ENCODE assay signal across 13 cellular contexts in the genomic region with DNA sequence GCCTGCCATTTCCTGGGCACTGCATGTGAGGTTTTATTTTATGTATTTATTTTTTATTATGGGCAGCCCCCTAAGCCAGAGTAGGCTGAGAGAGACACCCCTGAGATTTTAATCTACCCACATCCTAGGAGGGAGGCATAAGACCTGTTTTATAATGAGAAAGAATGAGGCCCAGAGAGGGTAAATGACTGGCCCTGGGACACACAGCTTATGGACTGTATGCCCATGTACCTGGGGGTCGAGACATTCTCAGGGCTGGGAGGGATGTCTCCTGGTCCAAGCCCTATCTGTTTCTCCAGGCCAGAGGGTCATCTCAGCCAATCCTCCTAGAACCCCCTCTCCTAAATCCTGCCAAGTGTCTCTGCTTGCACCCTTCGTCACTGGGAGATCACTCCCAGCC. TPM values are rescaled to one million over a fixed set of nuclear protein-coding genes. Genes with fewer than 3 reads are reported as not detected.
DNase-seq lines count a peak whose midpoint lies in the region; ATAC-seq and TF ChIP-seq lines count a peak whose summit lies in the region.
"Had no signal": no experiment of that assay in that cellular context is flagged by ENCODE, and none has a peak within 500 bp of the region (broad histone marks: within the 10 kb centered on the region; RNA-seq: fewer than 3 reads in every experiment).

No MANE protein-coding gene starts in this region.

- H2AK5ac ChIP-seq in mesenchymal stem cell (ENCODE audit: low read length, severe bottlenecking) = peak overlapping the region; percentile 75

- peak overlapping the region; percentile 50 for H2BK120ac ChIP-seq in mesenchymal stem cell (ENCODE audit: low read depth, low read length)

- H3K4me3 ChIP-seq in mesenchymal stem cell (ENCODE audit: insufficient read depth in 1 of 2, low read depth in 1 of 2, low read length in 2 of 2) (no peak overlapping the region), suprapubic skin (peak overlapping the region; percentile 10)
- H3K4me3 ChIP-seq: hepatocyte had no signal

- TF ChIP-seq CTCF in HFFc6 (IDR thresholded peaks at IDR 0.05) = no peak
- TF ChIP-seq CTCF in brain (conservative IDR thresholded peaks at IDR 0.05) = no peak
- no peak for TF ChIP-seq CTCF in suprapubic skin (IDR thresholded peaks at IDR 0.05)

- intact Hi-C loops in activated T-helper 1 cell treated with anti-CD3 and anti-CD28 coated beads, Interleukin-12 subunit alpha, Interleukin-12 subunit beta, Interleukin-2, Interleukin-4 antibody, amounts not matched to agents 30 ng/mL and 10 ng/mL and 1 ng/mL, durations not matched to agents 14 hours and 24 hours and 36 hours (cut with micrococcal nuclease) = no loop called here

- H4K91ac ChIP-seq in mesenchymal stem cell (ENCODE audit: low read length) = no peak overlapping the region

- H3K14ac ChIP-seq in mesenchymal stem cell (ENCODE audit: low read length in 2 of 2) = peak overlapping the region in 1 of 2 experiments; percentile 44

- no peaks in the 10 kb centered on the region for H3K79me1 ChIP-seq in mesenchymal stem cell (replicated peaks; ENCODE audit: low read length, poor library complexity, severe bottlenecking)

- no peak overlapping the region for H2BK5ac ChIP-seq in mesenchymal stem cell (ENCODE audit: low read depth, low read length, poor library complexity, severe bottlenecking)

- no peak overlapping the region for H2AFZ ChIP-seq in mesenchymal stem cell (ENCODE audit: low read depth, low read length)
- H2AFZ ChIP-seq: hepatocyte had no signal

- H3K4me3 Mint-ChIP-seq in HFFc6 (no peak overlapping the region), brain (peak overlapping the region in 2 of 5 experiments; percentile 24 to 41)
- H3K4me3 Mint-ChIP-seq in activated T-helper 1 cell treated with anti-CD3 and anti-CD28 coated beads, Interleukin-12 subunit alpha, Interleukin-12 subunit beta, Interleukin-2, Interleukin-4 antibody, amounts not matched to agents 30 ng/mL and 10 ng/mL and 1 ng/mL, durations not matched to agents 14 hours and 24 hours and 36 hours = no peak overlapping the region
- H3K4me3 Mint-ChIP-seq: CD4-positive, alpha-beta T cell had no signal

- no peak overlapping the region for H4K8ac ChIP-seq in mesenchymal stem cell (ENCODE audit: low read length)

- peak overlapping the region in 1 of 2 experiments; percentile 97 for H3K18ac ChIP-seq in mesenchymal stem cell (ENCODE audit: low read depth in 1 of 2, low read length in 2 of 2)

- peaks cover 84% of the 10 kb centered on the region for H3K4me1 ChIP-seq in mesenchymal stem cell (ENCODE audit: control insufficient read depth, insufficient read depth, low read depth, low read length)
- peaks cover 86% of the 10 kb centered on the region for H3K4me1 ChIP-seq in suprapubic skin

- no peak overlapping the region for H3K4ac ChIP-seq in mesenchymal stem cell (ENCODE audit: low read depth in 1 of 2, low read length in 2 of 2)

- H3K36me3 ChIP-seq in mesenchymal stem cell (ENCODE audit: control insufficient read depth in 1 of 2, insufficient read depth in 2 of 2, low read depth in 1 of 2, low read length in 2 of 2) (peaks cover 0 to 28% of the 10 kb centered on the region in 2 experiments), suprapubic skin (no peaks in the 10 kb centered on the region)

- WGBS in mesenchymal stem cell = 94% methylated on average over 2 of the region's 2 CpGs
- 92% methylated on average over 2 of the region's 2 CpGs for WGBS in suprapubic skin

- H3K27me3 Mint-ChIP-seq in HFFc6 (ENCODE audit: insufficient read depth) = no peaks in the 10 kb centered on the region; the same call in 1 of the 2 replicates
- H3K27me3 Mint-ChIP-seq in brain = peaks cover 9% of the 10 kb centered on the region
- H3K27me3 Mint-ChIP-seq in activated T-helper 1 cell treated with anti-CD3 and anti-CD28 coated beads, Interleukin-12 subunit alpha, Interleukin-12 subunit beta, Interleukin-2, Interleukin-4 antibody, amounts not matched to agents 30 ng/mL and 10 ng/mL and 1 ng/mL, durations not matched to agents 14 hours and 24 hours and 36 hours (ENCODE audit: insufficient read depth) = peaks cover 46% of the 10 kb centered on the region

- peak overlapping the region; percentile 66 for H3K9ac ChIP-seq in mesenchymal stem cell (ENCODE audit: low read length)

- no peak overlapping the region for H3K4me2 ChIP-seq in mesenchymal stem cell (ENCODE audit: low read length, poor library complexity, severe bottlenecking)
- H3K4me2 ChIP-seq: hepatocyte had no signal

- H3K27ac Mint-ChIP-seq in HFFc6 (peak overlapping the region; percentile 97), brain (peak overlapping the region in 4 of 5 experiments; percentile 7 to 80 (median 50))
- H3K27ac Mint-ChIP-seq in activated T-helper 1 cell treated with anti-CD3 and anti-CD28 coated beads, Interleukin-12 subunit alpha, Interleukin-12 subunit beta, Interleukin-2, Interleukin-4 antibody, amounts not matched to agents 30 ng/mL and 10 ng/mL and 1 ng/mL, durations not matched to agents 14 hours and 24 hours and 36 hours = no peak overlapping the region
- H3K27ac Mint-ChIP-seq: CD4-positive, alpha-beta T cell had no signal

- no peak for ATAC-seq in HG03442 (IDR thresholded peaks at IDR 0.05; ENCODE audit: unreplicated experiment)

- peak overlapping the region; percentile 75 for H2BK15ac ChIP-seq in mesenchymal stem cell (ENCODE audit: low read depth, poor library complexity, severe bottlenecking)

- DNase-seq in HFFc6 = no peak
- no peak for DNase-seq in mesenchymal stem cell
- no peak for DNase-seq in suprapubic skin (ENCODE audit: low spot score in 2 of 2)
- no peak for DNase-seq in cerebellum (ENCODE audit: low spot score)
- DNase-seq in activated T-helper 1 cell treated with anti-CD3 and anti-CD28 coated beads, Interleukin-12 subunit alpha, Interleukin-12 subunit beta, Interleukin-2, Interleukin-4 antibody, amounts not matched to agents 30 ng/mL and 10 ng/mL and 1 ng/mL, durations not matched to agents 14 hours and 24 hours and 36 hours (ENCODE audit: low spot score) = no peak
- no peak for DNase-seq in NCI-H1694 (lab: John Stamatoyannopoulos, UW)
- DNase-seq: CD4-positive, alpha-beta T cell; NCI-H1417 had no signal

- TF ChIP-seq EP300 in suprapubic skin (IDR thresholded peaks at IDR 0.05) = no peak

- no peaks in the 10 kb centered on the region for H3K27me3 ChIP-seq in mesenchymal stem cell (ENCODE audit: control insufficient read depth in 1 of 2, insufficient read depth in 1 of 2, low read length in 2 of 2)
- H3K27me3 ChIP-seq in suprapubic skin = no peaks in the 10 kb centered on the region

- H3K27ac ChIP-seq in mesenchymal stem cell (ENCODE audit: low read length, poor library complexity, severe bottlenecking) (peak overlapping the region; percentile 81), suprapubic skin (peak overlapping the region; percentile 91)
- H3K27ac ChIP-seq: hepatocyte had no signal

- no peak for TF ChIP-seq POLR2A in suprapubic skin (IDR thresholded peaks at IDR 0.05)

- H3K23ac ChIP-seq in mesenchymal stem cell (ENCODE audit: low read length in 2 of 2) = no peak overlapping the region

- H2BK12ac ChIP-seq in mesenchymal stem cell (ENCODE audit: low read length in 2 of 2) = peak overlapping the region in 1 of 2 experiments; percentile 82

- H3K4me1 Mint-ChIP-seq in HFFc6 (ENCODE audit: low read depth) (peaks cover 91% of the 10 kb centered on the region), brain (peaks cover 83% of the 10 kb centered on the region)
- no peaks in the 10 kb centered on the region for H3K4me1 Mint-ChIP-seq in activated T-helper 1 cell treated with anti-CD3 and anti-CD28 coated beads, Interleukin-12 subunit alpha, Interleukin-12 subunit beta, Interleukin-2, Interleukin-4 antibody, amounts not matched to agents 30 ng/mL and 10 ng/mL and 1 ng/mL, durations not matched to agents 14 hours and 24 hours and 36 hours (ENCODE audit: low read depth)

- no peaks in the 10 kb centered on the region for H3K9me3 ChIP-seq in mesenchymal stem cell (ENCODE audit: control insufficient read depth, low read length)
- no peaks in the 10 kb centered on the region for H3K9me3 ChIP-seq in suprapubic skin

- peaks cover 4% of the 10 kb centered on the region; the same call in 1 of the 2 replicates for H3K36me3 Mint-ChIP-seq in HFFc6 (ENCODE audit: low read depth)
- H3K36me3 Mint-ChIP-seq in brain = no peaks in the 10 kb centered on the region
- no peaks in the 10 kb centered on the region for H3K36me3 Mint-ChIP-seq in activated T-helper 1 cell treated with anti-CD3 and anti-CD28 coated beads, Interleukin-12 subunit alpha, Interleukin-12 subunit beta, Interleukin-2, Interleukin-4 antibody, amounts not matched to agents 30 ng/mL and 10 ng/mL and 1 ng/mL, durations not matched to agents 14 hours and 24 hours and 36 hours (ENCODE audit: low read depth)

- H3K9me3 Mint-ChIP-seq in HFFc6 (no peaks in the 10 kb centered on the region), brain (peaks cover 0 to 7% (median 0%) of the 10 kb centered on the region in 5 experiments)
- no peaks in the 10 kb centered on the region for H3K9me3 Mint-ChIP-seq in activated T-helper 1 cell treated with anti-CD3 and anti-CD28 coated beads, Interleukin-12 subunit alpha, Interleukin-12 subunit beta, Interleukin-2, Interleukin-4 antibody, amounts not matched to agents 30 ng/mL and 10 ng/mL and 1 ng/mL, durations not matched to agents 14 hours and 24 hours and 36 hours
- H3K9me3 Mint-ChIP-seq: CD4-positive, alpha-beta T cell had no signal

RNA-seq across cellular contexts. Expression of gene PLXND1, which starts 6.1 kb away (rescaled TPM):
- total RNA-seq in HFFc6 (2021; fragmentation: NEBNext Ultra II Directional; extraction: Animal tissue kit (Norgen Biotek cat#: 25700)) = 100 to 1,000 TPM in 5 of 6 experiments, 10 to 100 TPM in 1; 86.7 to 118 (median 108) TPM
- 151 TPM for polyA plus RNA-seq in brain (ENCODE audit: insufficient read depth, low read depth, low replicate concordance)
- polyA plus RNA-seq in mesenchymal stem cell (2013, experiment 1 of 2) = 288 TPM
- 288 TPM for polyA plus RNA-seq in mesenchymal stem cell (2013, experiment 2 of 2)
- total RNA-seq in suprapubic skin (10 to 100 TPM; 19.0 to 51.0 (median 30.8) TPM), cerebellum (47.4 TPM)
- 1.3 and 1.7 TPM in 2 replicates for total RNA-seq in activated T-helper 1 cell treated with anti-CD3 and anti-CD28 coated beads, Interleukin-12 subunit alpha, Interleukin-12 subunit beta, Interleukin-2, Interleukin-4 antibody, amounts not matched to agents 30 ng/mL and 10 ng/mL and 1 ng/mL, durations not matched to agents 14 hours and 24 hours and 36 hours

RNA-seq across cellular contexts. Expression of gene H1-8, which starts 57.4 kb away (rescaled TPM):
- total RNA-seq in HFFc6 (2021; fragmentation: NEBNext Ultra II Directional; extraction: Animal tissue kit (Norgen Biotek cat#: 25700)) = not detected
- polyA plus RNA-seq in brain (ENCODE audit: insufficient read depth, low read depth, low replicate concordance) = not detected
- polyA plus RNA-seq in mesenchymal stem cell (2013, experiment 1 of 2) = not detected
- polyA plus RNA-seq in mesenchymal stem cell (2013, experiment 2 of 2) = not detected
- total RNA-seq in suprapubic skin (not detected), cerebellum (not detected)
- not detected in 2 replicates for total RNA-seq in activated T-helper 1 cell treated with anti-CD3 and anti-CD28 coated beads, Interleukin-12 subunit alpha, Interleukin-12 subunit beta, Interleukin-2, Interleukin-4 antibody, amounts not matched to agents 30 ng/mL and 10 ng/mL and 1 ng/mL, durations not matched to agents 14 hours and 24 hours and 36 hours
- total RNA-seq: bronchial epithelial cell; CD4-positive, alpha-beta T cell; hepatocyte; liver had no signal
- polyA plus RNA-seq: hepatocyte, liver had no signal
